In the genomic region with DNA sequence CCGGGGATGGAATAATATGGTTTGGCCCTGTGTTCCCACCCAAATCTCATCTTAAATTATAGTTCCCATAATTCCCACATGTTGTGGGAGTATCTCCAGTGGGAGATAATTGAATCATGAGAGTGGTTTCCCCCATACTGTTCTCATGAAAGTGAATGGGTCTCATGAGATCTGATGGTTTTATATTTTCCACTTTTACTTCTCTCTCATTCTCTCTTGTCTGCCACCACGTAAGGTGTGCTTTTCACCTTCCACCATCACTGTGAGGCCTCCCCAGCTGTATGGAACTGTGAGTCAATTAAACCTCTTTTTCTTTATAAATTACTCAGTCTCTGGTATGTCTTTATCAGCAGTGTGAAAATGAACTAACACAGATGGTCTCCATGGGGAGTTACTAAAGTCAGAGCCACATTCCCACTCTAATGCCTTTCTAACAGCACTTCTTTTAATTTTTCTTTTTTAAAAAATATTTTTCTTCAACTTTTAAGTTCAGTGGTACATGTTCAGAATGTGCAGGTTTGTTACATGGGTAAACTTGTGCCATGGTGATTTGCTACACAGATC, we compare ENCODE assay signal across 22 cellular contexts.
"Had no signal": no experiment of that assay in that cellular context is flagged by ENCODE, and none has a peak within 500 bp of the region (broad histone marks: within the 10 kb centered on the region; RNA-seq: fewer than 3 reads in every experiment).

No MANE protein-coding gene starts in this region.

- ATAC-seq: K562, SK-N-SH treated with all-trans-retinoic acid at 6 μM for 48 hours had no signal

- H3K36me3 Mint-ChIP-seq: IgD-negative memory B cell had no signal

- H3K36me3 ChIP-seq: SJCRH30 had no signal

- DNase-seq: Kasumi-1, MM.1S, NCI-H1092 treated with DMSO at 0.1 percent for 48 hours, NCI-H1436, NCI-H187, NCI-H2029, NCI-H2081 treated with DMSO at 0.1 percent for 48 hours, NCI-H2171, NCI-H226, NCI-H446, NCI-H510A, NCI-H524 treated with DMSO at 0.1 percent for 48 hours, NCI-H69, NCI-H774, RPMI8226, SHP77 treated with DMSO at 0.1 percent for 48 hours, SJCRH30 had no signal

- H3K4me1 ChIP-seq: SJCRH30 had no signal

- H3K9me3 ChIP-seq: SJCRH30 had no signal

- H3K4me3 Mint-ChIP-seq: IgD-negative memory B cell had no signal

- H3K27me3 ChIP-seq: SJCRH30 had no signal

- H3K27me3 Mint-ChIP-seq: IgD-negative memory B cell had no signal

- H3K4me1 Mint-ChIP-seq: IgD-negative memory B cell had no signal

- H3K27ac Mint-ChIP-seq: IgD-negative memory B cell had no signal

- H3K4me3 ChIP-seq: K562, SJCRH30 had no signal

- H3K27ac ChIP-seq: HL-60, KMS-11, SJCRH30 had no signal
